In genomic region chr1:62144238-62144831, GRCh38 we compare ENCODE assay signal across 1 cellular context.
TF ChIP-seq lines count a peak whose summit lies in the region.

No MANE protein-coding gene starts in this region.

TF ChIP-seq in GM23338, 12 proteins besides CTCF, POLR2A, EP300 and RAD21 (continued from another document):
- TF ChIP-seq, protein P1, sequence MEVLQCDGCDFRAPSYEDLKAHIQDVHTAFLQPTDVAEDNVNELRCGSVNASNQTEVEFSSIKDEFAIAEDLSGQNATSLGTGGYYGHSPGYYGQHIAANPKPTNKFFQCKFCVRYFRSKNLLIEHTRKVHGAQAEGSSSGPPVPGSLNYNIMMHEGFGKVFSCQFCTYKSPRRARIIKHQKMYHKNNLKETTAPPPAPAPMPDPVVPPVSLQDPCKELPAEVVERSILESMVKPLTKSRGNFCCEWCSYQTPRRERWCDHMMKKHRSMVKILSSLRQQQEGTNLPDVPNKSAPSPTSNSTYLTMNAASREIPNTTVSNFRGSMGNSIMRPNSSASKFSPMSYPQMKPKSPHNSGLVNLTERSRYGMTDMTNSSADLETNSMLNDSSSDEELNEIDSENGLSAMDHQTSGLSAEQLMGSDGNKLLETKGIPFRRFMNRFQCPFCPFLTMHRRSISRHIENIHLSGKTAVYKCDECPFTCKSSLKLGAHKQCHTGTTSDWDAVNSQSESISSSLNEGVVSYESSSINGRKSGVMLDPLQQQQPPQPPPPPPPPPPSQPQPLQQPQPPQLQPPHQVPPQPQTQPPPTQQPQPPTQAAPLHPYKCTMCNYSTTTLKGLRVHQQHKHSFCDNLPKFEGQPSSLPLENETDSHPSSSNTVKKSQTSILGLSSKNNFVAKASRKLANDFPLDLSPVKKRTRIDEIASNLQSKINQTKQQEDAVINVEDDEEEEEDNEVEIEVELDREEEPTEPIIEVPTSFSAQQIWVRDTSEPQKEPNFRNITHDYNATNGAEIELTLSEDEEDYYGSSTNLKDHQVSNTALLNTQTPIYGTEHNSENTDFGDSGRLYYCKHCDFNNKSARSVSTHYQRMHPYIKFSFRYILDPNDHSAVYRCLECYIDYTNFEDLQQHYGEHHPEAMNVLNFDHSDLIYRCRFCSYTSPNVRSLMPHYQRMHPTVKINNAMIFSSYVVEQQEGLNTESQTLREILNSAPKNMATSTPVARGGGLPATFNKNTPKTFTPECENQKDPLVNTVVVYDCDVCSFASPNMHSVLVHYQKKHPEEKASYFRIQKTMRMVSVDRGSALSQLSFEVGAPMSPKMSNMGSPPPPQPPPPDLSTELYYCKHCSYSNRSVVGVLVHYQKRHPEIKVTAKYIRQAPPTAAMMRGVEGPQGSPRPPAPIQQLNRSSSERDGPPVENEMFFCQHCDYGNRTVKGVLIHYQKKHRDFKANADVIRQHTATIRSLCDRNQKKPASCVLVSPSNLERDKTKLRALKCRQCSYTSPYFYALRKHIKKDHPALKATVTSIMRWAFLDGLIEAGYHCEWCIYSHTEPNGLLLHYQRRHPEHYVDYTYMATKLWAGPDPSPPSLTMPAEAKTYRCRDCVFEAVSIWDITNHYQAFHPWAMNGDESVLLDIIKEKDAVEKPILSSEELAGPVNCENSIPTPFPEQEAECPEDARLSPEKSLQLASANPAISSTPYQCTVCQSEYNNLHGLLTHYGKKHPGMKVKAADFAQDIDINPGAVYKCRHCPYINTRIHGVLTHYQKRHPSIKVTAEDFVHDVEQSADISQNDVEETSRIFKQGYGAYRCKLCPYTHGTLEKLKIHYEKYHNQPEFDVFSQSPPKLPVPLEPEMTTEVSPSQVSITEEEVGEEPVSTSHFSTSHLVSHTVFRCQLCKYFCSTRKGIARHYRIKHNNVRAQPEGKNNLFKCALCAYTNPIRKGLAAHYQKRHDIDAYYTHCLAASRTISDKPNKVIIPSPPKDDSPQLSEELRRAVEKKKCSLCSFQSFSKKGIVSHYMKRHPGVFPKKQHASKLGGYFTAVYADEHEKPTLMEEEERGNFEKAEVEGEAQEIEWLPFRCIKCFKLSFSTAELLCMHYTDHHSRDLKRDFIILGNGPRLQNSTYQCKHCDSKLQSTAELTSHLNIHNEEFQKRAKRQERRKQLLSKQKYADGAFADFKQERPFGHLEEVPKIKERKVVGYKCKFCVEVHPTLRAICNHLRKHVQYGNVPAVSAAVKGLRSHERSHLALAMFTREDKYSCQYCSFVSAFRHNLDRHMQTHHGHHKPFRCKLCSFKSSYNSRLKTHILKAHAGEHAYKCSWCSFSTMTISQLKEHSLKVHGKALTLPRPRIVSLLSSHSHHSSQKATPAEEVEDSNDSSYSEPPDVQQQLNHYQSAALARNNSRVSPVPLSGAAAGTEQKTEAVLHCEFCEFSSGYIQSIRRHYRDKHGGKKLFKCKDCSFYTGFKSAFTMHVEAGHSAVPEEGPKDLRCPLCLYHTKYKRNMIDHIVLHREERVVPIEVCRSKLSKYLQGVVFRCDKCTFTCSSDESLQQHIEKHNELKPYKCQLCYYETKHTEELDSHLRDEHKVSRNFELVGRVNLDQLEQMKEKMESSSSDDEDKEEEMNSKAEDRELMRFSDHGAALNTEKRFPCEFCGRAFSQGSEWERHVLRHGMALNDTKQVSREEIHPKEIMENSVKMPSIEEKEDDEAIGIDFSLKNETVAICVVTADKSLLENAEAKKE (CRISPR knock-in tag; IDR thresholded peaks at IDR 0.05), result no peak
- TF ChIP-seq NANOG (IDR thresholded peaks at IDR 0.05; ENCODE audit: borderline replicate concordance) (no peak), ZNF331 (CRISPR knock-in tag; IDR thresholded peaks at IDR 0.05; ENCODE audit: low read depth) (no peak), POLR2AphosphoS5 (IDR thresholded peaks at IDR 0.05; ENCODE audit: low read depth) (no peak), EZH2 (IDR thresholded peaks at IDR 0.05; ENCODE audit: low read depth, unreplicated experiment) (no peak)
